ENCODE assay signal across 11 cellular contexts in the genomic region with DNA sequence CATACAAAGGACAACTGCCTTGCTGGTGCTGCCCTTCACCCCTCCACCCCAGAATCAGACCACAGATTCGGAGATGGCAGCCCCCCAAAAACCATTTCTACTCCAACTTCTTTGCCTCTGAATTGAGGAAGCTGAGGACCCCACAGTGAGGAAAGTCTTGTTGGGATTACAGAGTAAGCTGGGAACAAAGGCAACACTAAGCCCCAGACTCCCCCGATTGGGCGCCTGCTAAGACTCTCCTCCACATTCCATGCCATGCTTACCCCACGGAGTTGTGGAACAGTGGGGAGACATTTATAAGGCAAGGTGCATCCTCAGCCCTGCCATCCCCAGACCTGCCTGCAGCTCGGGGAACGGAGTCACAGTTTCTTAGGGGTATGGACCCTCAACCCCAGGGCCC. TPM values are rescaled to one million over a fixed set of nuclear protein-coding genes. Genes with fewer than 3 reads are reported as not detected.
DNase-seq lines count a peak whose midpoint lies in the region; ATAC-seq and TF ChIP-seq lines count a peak whose summit lies in the region.
"Had no signal": no experiment of that assay in that cellular context is flagged by ENCODE, and none has a peak within 500 bp of the region (broad histone marks: within the 10 kb centered on the region; RNA-seq: fewer than 3 reads in every experiment).

No MANE protein-coding gene starts in this region.

- no peak overlapping the region for H3K27ac Mint-ChIP-seq in T-helper 2 cell treated with Interferon-gamma antibody and Interleukin-4, amounts not matched to agents 5 μg/mL and 100 μg/mL, for 36 hours
- H3K27ac Mint-ChIP-seq in activated CD8-positive, alpha-beta T cell treated with anti-CD3 and anti-CD28 coated beads, Interleukin-2, amount 10 ng/mL, durations not matched to agents 7 days and 5 days: peak overlapping the region; percentile 39
- H3K27ac Mint-ChIP-seq in stimulated activated naive CD8-positive, alpha-beta T cell treated with anti-CD3 and anti-CD28 coated beads, Interleukin-15, amount 100 ng/mL, for 72 hours: peak overlapping the region; percentile 82 to 95

- no peak for ATAC-seq in activated CD8-positive, alpha-beta T cell treated with anti-CD3 and anti-CD28 coated beads, Interleukin-2, amount 10 ng/mL, durations not matched to agents 7 days and 5 days
- ATAC-seq in stimulated activated naive CD8-positive, alpha-beta T cell treated with anti-CD3 and anti-CD28 coated beads, Interleukin-15, amount 100 ng/mL, for 72 hours: no peak
- ATAC-seq: foreskin keratinocyte had no signal

- H3K4me1 Mint-ChIP-seq in T-helper 2 cell treated with Interferon-gamma antibody and Interleukin-4, amounts not matched to agents 5 μg/mL and 100 μg/mL, for 36 hours (ENCODE audit: low read depth): peaks cover 55% of the 10 kb centered on the region
- H3K4me1 Mint-ChIP-seq in activated CD8-positive, alpha-beta T cell treated with anti-CD3 and anti-CD28 coated beads, Interleukin-2, amount 10 ng/mL, durations not matched to agents 7 days and 5 days (ENCODE audit: low read depth): peaks cover 76% of the 10 kb centered on the region
- H3K4me1 Mint-ChIP-seq in stimulated activated naive CD8-positive, alpha-beta T cell treated with anti-CD3 and anti-CD28 coated beads, Interleukin-15, amount 100 ng/mL, for 72 hours: peaks cover 80% of the 10 kb centered on the region

- in situ Hi-C loops in GM13977 (cut with MboI; ENCODE audit: low pct_unique_long_range_greater_than_20kb, low sequenced_read_pairs, unreplicated experiment): no loop called here

- H3K27ac ChIP-seq in right atrium auricular region: peak overlapping the region; percentile 80 to 85

- H3K9me3 ChIP-seq in right atrium auricular region: no peaks in the 10 kb centered on the region

- POLR2A ChIA-PET in activated CD8-positive, alpha-beta T cell treated with anti-CD3 and anti-CD28 coated beads, Interleukin-2, amount 10 ng/mL, durations not matched to agents 7 days and 5 days (lab: Charles Lee): interaction anchor here (0.8 to 2.2 kb wide), 4 partner anchors 20 to 343 kb away, joined by 3 to 14 read pairs (median 4); partner anchors contain the start of genes CORO6 and TP53I13

- CTCF ChIA-PET in activated CD8-positive, alpha-beta T cell treated with anti-CD3 and anti-CD28 coated beads, Interleukin-2, amount 10 ng/mL, durations not matched to agents 7 days and 5 days (lab: Charles Lee): interaction anchor here (0.9 to 2.7 kb wide), 10 partner anchors 9 to 218 kb away, joined by 3 to 25 read pairs (median 6); partner anchors contain the start of genes ABHD15 and TP53I13

- peaks cover 9% of the 10 kb centered on the region for H3K36me3 Mint-ChIP-seq in T-helper 2 cell treated with Interferon-gamma antibody and Interleukin-4, amounts not matched to agents 5 μg/mL and 100 μg/mL, for 36 hours (ENCODE audit: low read depth)
- H3K36me3 Mint-ChIP-seq in activated CD8-positive, alpha-beta T cell treated with anti-CD3 and anti-CD28 coated beads, Interleukin-2, amount 10 ng/mL, durations not matched to agents 7 days and 5 days (ENCODE audit: low read depth): peaks cover 14% of the 10 kb centered on the region

- H3K4me3 Mint-ChIP-seq in T-helper 2 cell treated with Interferon-gamma antibody and Interleukin-4, amounts not matched to agents 5 μg/mL and 100 μg/mL, for 36 hours: peak overlapping the region; percentile 97
- H3K4me3 Mint-ChIP-seq in activated CD8-positive, alpha-beta T cell treated with anti-CD3 and anti-CD28 coated beads, Interleukin-2, amount 10 ng/mL, durations not matched to agents 7 days and 5 days: peak overlapping the region; percentile 97
- peak overlapping the region; percentile 95 to 98 for H3K4me3 Mint-ChIP-seq in stimulated activated naive CD8-positive, alpha-beta T cell treated with anti-CD3 and anti-CD28 coated beads, Interleukin-15, amount 100 ng/mL, for 72 hours

- H3K36me3 ChIP-seq in right atrium auricular region: peaks cover 8% of the 10 kb centered on the region

- H3K4me3 ChIP-seq in right atrium auricular region: peak overlapping the region; percentile 85 to 89

- TF ChIP-seq CTCF in right atrium auricular region (IDR thresholded peaks at IDR 0.05) (no peak), GM13977 (IDR thresholded peaks at IDR 0.05; ENCODE audit: extremely low read depth, insufficient read depth, missing control alignments) (no peak)

- peaks cover 0 to 90% of the 10 kb centered on the region in 2 donors for H3K4me1 ChIP-seq in right atrium auricular region

- no peak for DNase-seq in T-helper 2 cell treated with Interferon-gamma antibody and Interleukin-4, amounts not matched to agents 5 μg/mL and 100 μg/mL, for 36 hours (ENCODE audit: low spot score)
- DNase-seq in T-helper 2 cell (no peak), right atrium auricular region (ENCODE audit: low spot score) (no peak), GM13977 (ENCODE audit: low spot score) (no peak), A172 (ENCODE audit: low spot score) (no peak)
- no peak for DNase-seq in activated CD8-positive, alpha-beta T cell treated with anti-CD3 and anti-CD28 coated beads, Interleukin-2, amount 10 ng/mL, durations not matched to agents 7 days and 5 days
- no peak for DNase-seq in stimulated activated naive CD8-positive, alpha-beta T cell treated with anti-CD3 and anti-CD28 coated beads, Interleukin-15, amount 100 ng/mL, for 72 hours
- DNase-seq in central memory CD4-positive, alpha-beta T cell: no peak
- DNase-seq: AML-193; foreskin keratinocyte; stimulated activated CD4-positive, alpha-beta T cell treated with anti-CD3 and anti-CD28 coated beads, Interleukin-4, amount 100 ng/mL, for 4 hours had no signal

- H3K9me3 Mint-ChIP-seq in T-helper 2 cell treated with Interferon-gamma antibody and Interleukin-4, amounts not matched to agents 5 μg/mL and 100 μg/mL, for 36 hours: no peaks in the 10 kb centered on the region
- H3K9me3 Mint-ChIP-seq in activated CD8-positive, alpha-beta T cell treated with anti-CD3 and anti-CD28 coated beads, Interleukin-2, amount 10 ng/mL, durations not matched to agents 7 days and 5 days (ENCODE audit: insufficient read depth): no peaks in the 10 kb centered on the region
- no peaks in the 10 kb centered on the region for H3K9me3 Mint-ChIP-seq in stimulated activated naive CD8-positive, alpha-beta T cell treated with anti-CD3 and anti-CD28 coated beads, Interleukin-15, amount 100 ng/mL, for 72 hours

- H3K27me3 ChIP-seq in right atrium auricular region: no peaks in the 10 kb centered on the region
- H3K27me3 ChIP-seq: foreskin keratinocyte had no signal

- no peaks in the 10 kb centered on the region for H3K27me3 Mint-ChIP-seq in T-helper 2 cell treated with Interferon-gamma antibody and Interleukin-4, amounts not matched to agents 5 μg/mL and 100 μg/mL, for 36 hours (ENCODE audit: low read depth)
- no peaks in the 10 kb centered on the region for H3K27me3 Mint-ChIP-seq in activated CD8-positive, alpha-beta T cell treated with anti-CD3 and anti-CD28 coated beads, Interleukin-2, amount 10 ng/mL, durations not matched to agents 7 days and 5 days (ENCODE audit: low read depth)
- H3K27me3 Mint-ChIP-seq in stimulated activated naive CD8-positive, alpha-beta T cell treated with anti-CD3 and anti-CD28 coated beads, Interleukin-15, amount 100 ng/mL, for 72 hours: no peaks in the 10 kb centered on the region

RNA-seq across cellular contexts. Expression of gene GIT1, which starts 1.9 kb away (rescaled TPM):
- total RNA-seq in activated CD8-positive, alpha-beta T cell treated with anti-CD3 and anti-CD28 coated beads, Interleukin-2, amount 10 ng/mL, durations not matched to agents 7 days and 5 days: 10 to 100 TPM; 72.7 to 75.1 TPM
- total RNA-seq in right atrium auricular region: 10 to 100 TPM; 26.7 to 48.1 TPM
- 51.8 and 53.2 TPM in 2 replicates for total RNA-seq in A172 (2014; rRNA removed; shearing (Covaris generic))

RNA-seq across cellular contexts. Expression of gene ANKRD13B, which starts 5.3 kb away (rescaled TPM):
- 10 to 100 TPM; 11.2 to 12.5 TPM for total RNA-seq in activated CD8-positive, alpha-beta T cell treated with anti-CD3 and anti-CD28 coated beads, Interleukin-2, amount 10 ng/mL, durations not matched to agents 7 days and 5 days
- total RNA-seq in right atrium auricular region: 1 to 10 TPM; 6.6 to 8.3 TPM
- total RNA-seq in A172 (2014; rRNA removed; shearing (Covaris generic)): 17.6 and 21.8 TPM in 2 replicates

RNA-seq across cellular contexts. Expression of gene TP53I13, which starts 19.1 kb away (rescaled TPM):
- total RNA-seq in activated CD8-positive, alpha-beta T cell treated with anti-CD3 and anti-CD28 coated beads, Interleukin-2, amount 10 ng/mL, durations not matched to agents 7 days and 5 days: 10 to 100 TPM; 96.7 to 97.9 TPM
- 10 to 100 TPM; 48.8 to 67.0 TPM for total RNA-seq in right atrium auricular region
- 64.1 and 68.5 TPM in 2 replicates for total RNA-seq in A172 (2014; rRNA removed; shearing (Covaris generic))

RNA-seq across cellular contexts. Expression of gene ABHD15, which starts 20.8 kb away (rescaled TPM):
- total RNA-seq in activated CD8-positive, alpha-beta T cell treated with anti-CD3 and anti-CD28 coated beads, Interleukin-2, amount 10 ng/mL, durations not matched to agents 7 days and 5 days: 10 to 100 TPM; 21.1 to 21.7 TPM
- total RNA-seq in right atrium auricular region: 1 to 10 TPM; 9.0 to 9.5 TPM
- total RNA-seq in A172 (2014; rRNA removed; shearing (Covaris generic)): 11.6 and 11.7 TPM in 2 replicates

RNA-seq across cellular contexts. Expression of gene CORO6, which starts 35.1 kb away (rescaled TPM):
- 1 to 10 TPM; 6.2 to 6.3 TPM for total RNA-seq in activated CD8-positive, alpha-beta T cell treated with anti-CD3 and anti-CD28 coated beads, Interleukin-2, amount 10 ng/mL, durations not matched to agents 7 days and 5 days
- total RNA-seq in right atrium auricular region: 10 to 100 TPM; 65.0 to 87.6 TPM
- 12.2 and 14.8 TPM in 2 replicates for total RNA-seq in A172 (2014; rRNA removed; shearing (Covaris generic))
